Comparison of ENCODE assay signal across 1 cellular context in the genomic region with DNA sequence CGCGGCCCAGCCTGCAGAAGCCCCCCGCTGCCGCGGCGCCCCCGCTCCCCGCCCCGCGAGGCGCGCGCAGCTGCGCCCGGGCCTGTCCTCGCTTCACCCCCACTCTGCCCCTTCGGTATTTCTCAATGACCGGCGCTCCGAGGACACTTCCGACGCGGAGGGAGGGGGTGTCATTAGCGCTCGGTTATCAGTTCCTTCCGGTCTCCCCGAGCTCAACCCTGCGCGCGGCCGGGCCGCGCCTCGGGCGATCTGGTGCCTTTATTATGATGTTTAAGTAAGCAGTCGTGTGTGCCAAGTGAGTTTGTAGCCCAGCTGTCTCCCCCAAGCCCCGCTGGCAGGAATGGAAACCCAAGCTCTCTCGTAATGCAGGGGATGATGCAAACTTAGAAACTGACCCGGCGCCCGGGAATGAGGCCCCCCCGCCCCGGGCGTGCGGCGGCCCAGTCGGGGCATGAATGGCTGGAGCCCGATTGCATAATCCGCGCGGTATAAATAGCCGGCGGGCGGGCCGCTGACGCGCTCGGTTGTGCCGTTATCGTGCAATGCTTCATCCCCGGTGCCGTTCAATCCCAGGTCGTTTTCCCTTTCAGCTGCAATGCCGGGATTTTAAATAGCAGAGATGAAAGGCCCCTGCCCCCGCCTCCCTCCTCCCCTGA.
TF ChIP-seq lines count a peak whose summit lies in the region.

No MANE protein-coding gene starts in this region.

TF ChIP-seq in endothelial cell of umbilical vein, 7 proteins besides CTCF, POLR2A, EP300 and RAD21:
- no peak for TF ChIP-seq POLR2AphosphoS5 (IDR thresholded peaks at IDR 0.05; ENCODE audit: insufficient read depth, low read depth, low read length)
TF ChIP-seq in endothelial cell of umbilical vein: peak in this region for 0.
